13 cellular contexts compared by ENCODE assay signal in the genomic region with DNA sequence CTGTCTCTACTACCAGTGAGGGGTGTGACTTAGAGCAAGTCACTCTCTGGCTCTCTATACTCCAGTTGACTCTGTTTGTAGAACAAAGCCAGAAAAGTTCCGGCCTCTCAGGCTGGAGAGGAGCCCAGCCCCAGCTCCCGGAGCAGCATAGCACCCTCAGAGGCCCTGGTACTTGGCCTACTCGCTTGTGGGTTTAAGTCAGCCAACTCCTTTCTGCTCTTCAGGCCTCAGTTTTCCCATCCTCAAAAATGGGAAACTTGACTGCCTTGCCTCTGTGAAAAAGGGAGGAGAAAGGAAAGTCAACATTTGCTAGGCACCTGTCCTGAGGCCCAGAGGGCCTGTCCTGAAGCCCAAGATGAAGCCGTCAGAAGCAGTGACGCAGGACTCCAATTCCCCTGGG. TPM values are rescaled to one million over a fixed set of nuclear protein-coding genes. Genes with fewer than 3 reads are reported as not detected.
DNase-seq lines count a peak whose midpoint lies in the region; ATAC-seq and TF ChIP-seq lines count a peak whose summit lies in the region.
"Had no signal": no experiment of that assay in that cellular context is flagged by ENCODE, and none has a peak within 500 bp of the region (broad histone marks: within the 10 kb centered on the region; RNA-seq: fewer than 3 reads in every experiment).

No MANE protein-coding gene starts in this region.

- 37 to 71% (median 65%) methylated on average over 5 of the region's 5 CpGs for WGBS in heart left ventricle, 4 donors
- no CpG with 5 or more reads among the region's 5 CpGs for WGBS in mesendoderm (ENCODE audit: extremely low coverage, insufficient coverage, low lambda C conversion rate)

- no peak overlapping the region for H3K23ac ChIP-seq in mesendoderm (ENCODE audit: low read length)

- H3K18ac ChIP-seq in mesendoderm (ENCODE audit: low read length), result no peak overlapping the region

- no peak overlapping the region for H2AK5ac ChIP-seq in mesendoderm (ENCODE audit: low read length)

- no peak overlapping the region for H2BK15ac ChIP-seq in mesendoderm (replicated peaks; ENCODE audit: low read depth)

- H3K9ac ChIP-seq in mesendoderm (ENCODE audit: low read length), result peak overlapping the region; percentile 87

- intact Hi-C loops in heart left ventricle (cut with DNase I), result no loop called here
- intact Hi-C loops in left ventricle myocardium superior (cut with micrococcal nuclease), result no loop called here

- no peak for ATAC-seq in heart left ventricle
- no peak for ATAC-seq in left ventricle myocardium superior
- no peak for ATAC-seq in thoracic aorta (ENCODE audit: insufficient number of reproducible peaks, low FRiP score, low read depth)
- ATAC-seq in GM18519 (IDR thresholded peaks at IDR 0.05; ENCODE audit: low FRiP score, unreplicated experiment), result no peak

- DNase-seq in heart left ventricle (no peak), left ventricle myocardium superior (no peak), choroid plexus epithelial cell (ENCODE audit: low read depth) (no peak), mesendoderm (no peak), thoracic aorta (ENCODE audit: low spot score) (no peak), DMS153 treated with DMSO at 0.1 percent for 48 hours (lab: John Stamatoyannopoulos, UW; ENCODE audit: unreplicated experiment) (no peak)
- DNase-seq in central memory CD4-positive, alpha-beta T cell, result no peak
- DNase-seq: activated CD4-positive, alpha-beta T cell treated with anti-CD3 and anti-CD28 coated beads, Interleukin-2, amount 10 ng/mL, durations not matched to agents 24 days and 14 days; NCI-H774; testis had no signal

- H3K56ac ChIP-seq in mesendoderm (ENCODE audit: low read length), result peak overlapping the region; percentile 94

- no peak overlapping the region for H4K8ac ChIP-seq in mesendoderm (ENCODE audit: low read depth, low read length)

- H3K27me3 ChIP-seq in heart left ventricle (peaks cover 0 to 18% (median 0%) of the 10 kb centered on the region in 9 donors), mesendoderm (ENCODE audit: insufficient read depth, low read length, poor library complexity) (no peaks in the 10 kb centered on the region), thoracic aorta (replicated peaks; ENCODE audit: insufficient read depth) (no peaks in the 10 kb centered on the region)
- H3K27me3 ChIP-seq: adrenal gland, testis had no signal

- no peak overlapping the region for H3K27ac ChIP-seq in heart left ventricle
- no peak overlapping the region for H3K27ac ChIP-seq in mesendoderm (ENCODE audit: low read depth, low read length)
- H3K27ac ChIP-seq in thoracic aorta, result no peak overlapping the region
- H3K27ac ChIP-seq: SK-N-MC, testis had no signal

- H4K5ac ChIP-seq in mesendoderm (ENCODE audit: low read length), result no peak overlapping the region

- no peak overlapping the region for H3K4ac ChIP-seq in mesendoderm (ENCODE audit: low read depth, low read length)

- no peak overlapping the region for H2BK120ac ChIP-seq in mesendoderm (ENCODE audit: low read depth, low read length)

- TF ChIP-seq CTCF in heart left ventricle (IDR thresholded peaks at IDR 0.05) (no peak), choroid plexus epithelial cell (conservative IDR thresholded peaks at IDR 0.05; ENCODE audit: low read depth, low read length) (no peak), thoracic aorta (IDR thresholded peaks at IDR 0.05) (no peak)

- H3K4me1 ChIP-seq in heart left ventricle (peaks cover 0 to 16% (median 10%) of the 10 kb centered on the region in 12 donors), mesendoderm (ENCODE audit: control insufficient read depth, low read depth, low read length) (peaks cover 2% of the 10 kb centered on the region), thoracic aorta (ENCODE audit: control insufficient read depth in 1 of 2, low read depth in 2 of 2) (peaks cover 9 to 33% of the 10 kb centered on the region in 2 donors)
- H3K4me1 ChIP-seq: testis had no signal

- no peaks in the 10 kb centered on the region for H3K79me2 ChIP-seq in mesendoderm (ENCODE audit: control insufficient read depth, insufficient read depth, low read length)

- H3K4me2 ChIP-seq in mesendoderm (ENCODE audit: low read length), result peak overlapping the region; percentile 67

- H3K4me3 ChIP-seq in heart left ventricle, result peak overlapping the region; percentile 11 to 61 (median 50)
- H3K4me3 ChIP-seq in choroid plexus epithelial cell (ENCODE audit: low read depth, low read length), result peak overlapping the region; percentile 60
- peak overlapping the region; percentile 74 for H3K4me3 ChIP-seq in mesendoderm (ENCODE audit: low read length)
- H3K4me3 ChIP-seq in thoracic aorta, result peak overlapping the region; percentile 65
- H3K4me3 ChIP-seq: SK-N-MC had no signal

- H2BK5ac ChIP-seq in mesendoderm (ENCODE audit: low read length), result no peak overlapping the region

- H3K9me3 ChIP-seq in heart left ventricle (no peaks in the 10 kb centered on the region), thoracic aorta (no peaks in the 10 kb centered on the region)
- H3K9me3 ChIP-seq: adrenal gland, testis had no signal

- H3K36me3 ChIP-seq in heart left ventricle (no peaks in the 10 kb centered on the region), mesendoderm (ENCODE audit: control insufficient read depth, insufficient read depth, low read length) (no peaks in the 10 kb centered on the region), thoracic aorta (no peaks in the 10 kb centered on the region)
- H3K36me3 ChIP-seq: adrenal gland had no signal

- no peak for TF ChIP-seq POLR2A in heart left ventricle (IDR thresholded peaks at IDR 0.05)

- no peaks in the 10 kb centered on the region for H3K79me1 ChIP-seq in mesendoderm (ENCODE audit: low read length)

RNA-seq across cellular contexts. Expression of a gene that starts 1.1 kb away (rescaled TPM):
- total RNA-seq in heart left ventricle (1 to 10 TPM in 3 of 9 donors, under 1 TPM in 6; 0.32 to 1.8 (median 0.88) TPM), left ventricle myocardium superior (0.27 TPM), thoracic aorta (1 to 10 TPM; 7.7 to 8.3 TPM)
- 1 to 10 TPM in 1 of 2 donors, under 1 TPM in 1; 0.46 to 1.1 TPM for polyA plus RNA-seq in heart left ventricle
- polyA plus RNA-seq in mesendoderm (2013, experiment 1 of 2), result 7.2 TPM
- polyA plus RNA-seq in mesendoderm (2013, experiment 2 of 2), result 6.5 TPM
- total RNA-seq: activated CD4-positive, alpha-beta T cell treated with anti-CD3 and anti-CD28 coated beads, Interleukin-2, amount 10 ng/mL, durations not matched to agents 24 days and 14 days had no signal

RNA-seq across cellular contexts. Expression of a gene that starts 29.7 kb away (rescaled TPM):
- total RNA-seq in heart left ventricle (10 to 100 TPM in 4 of 9 donors, 1 to 10 TPM in 5; 7.7 to 14.6 (median 9.5) TPM), left ventricle myocardium superior (8.6 TPM), thoracic aorta (10 to 100 TPM; 11.6 to 29.6 TPM)
- polyA plus RNA-seq in heart left ventricle, result 1 to 10 TPM; 4.3 to 8.2 TPM
- polyA plus RNA-seq in mesendoderm (2013, experiment 1 of 2), result 25.7 TPM
- polyA plus RNA-seq in mesendoderm (2013, experiment 2 of 2), result 26.3 TPM

RNA-seq across cellular contexts. Expression of a gene that starts 41.7 kb away (rescaled TPM):
- total RNA-seq in heart left ventricle (under 1 TPM in 6 of 9 donors, not detected in 3; 0.15 to 0.96 (median 0.44) TPM), left ventricle myocardium superior (0.07 TPM), thoracic aorta (under 1 TPM in 1 of 2 donors, not detected in 1; 0.56 TPM)
- polyA plus RNA-seq in heart left ventricle, result under 1 TPM; 0.18 to 0.61 TPM
- 0.01 TPM for polyA plus RNA-seq in mesendoderm (2013, experiment 1 of 2)
- polyA plus RNA-seq in mesendoderm (2013, experiment 2 of 2), result 0.01 TPM
- total RNA-seq: activated CD4-positive, alpha-beta T cell treated with anti-CD3 and anti-CD28 coated beads, Interleukin-2, amount 10 ng/mL, durations not matched to agents 24 days and 14 days had no signal
